8 cellular contexts compared by ENCODE assay signal in genomic region chr12:71661977-71662522, GRCh38. TPM values are rescaled to one million over a fixed set of nuclear protein-coding genes. Genes with fewer than 3 reads are reported as not detected.
DNase-seq lines count a peak whose midpoint lies in the region; ATAC-seq and TF ChIP-seq lines count a peak whose summit lies in the region.

No MANE protein-coding gene starts in this region.

- DNase-seq in GM23338 (ENCODE audit: low spot score) (no peak), NCI-H446 treated with DMSO at 0.1 percent for 48 hours (lab: John Stamatoyannopoulos, UW) (no peak), D341Med (ENCODE audit: low spot score) (no peak), retina (no peak), mucosa of gallbladder (ENCODE audit: low spot score) (no peak)

- H3K27ac ChIP-seq in GM23338 (ENCODE audit: low read depth): no peak overlapping the region
- peak overlapping the region; percentile 91 to 98 (median 94) for H3K27ac ChIP-seq in gastroesophageal sphincter

- H2AFZ ChIP-seq in GM23338: no peak overlapping the region

- no peak for TF ChIP-seq CTCF in GM23338 (conservative IDR thresholded peaks at IDR 0.05; ENCODE audit: low read depth in 2 of 2)
- no peak for TF ChIP-seq CTCF in WI38 (IDR thresholded peaks at IDR 0.05; ENCODE audit: low read depth, low read length)
- TF ChIP-seq CTCF in gastroesophageal sphincter (IDR thresholded peaks at IDR 0.05): no peak

- H3K4me3 Mint-ChIP-seq in GM23338: peak overlapping the region; percentile 98

- H3K9ac ChIP-seq in skeletal muscle satellite cell (ENCODE audit: low read depth, low read length): peak overlapping the region; percentile 98

- H3K4me1 ChIP-seq in GM23338 (ENCODE audit: insufficient read depth) (peaks cover 7% of the 10 kb centered on the region), gastroesophageal sphincter (peaks cover 0 to 47% (median 12%) of the 10 kb centered on the region in 3 donors), skeletal muscle satellite cell (ENCODE audit: control insufficient read depth, insufficient read depth, low read length) (peaks cover 13% of the 10 kb centered on the region)

- ATAC-seq in GM23338: no peak
- no peak for ATAC-seq in gastroesophageal sphincter

- no peaks in the 10 kb centered on the region for H3F3A ChIP-seq in GM23338 (replicated peaks; ENCODE audit: low read depth)

- H3K36me3 ChIP-seq in GM23338 (ENCODE audit: insufficient read depth) (peaks cover 13% of the 10 kb centered on the region; the same call in 1 of the 2 replicates), gastroesophageal sphincter (peaks cover 0 to 32% of the 10 kb centered on the region in 2 donors), skeletal muscle satellite cell (ENCODE audit: insufficient read depth, low read length) (peaks cover 38% of the 10 kb centered on the region)

- H3K4me1 Mint-ChIP-seq in GM23338: peaks cover 13% of the 10 kb centered on the region; the same call in 2 of the 3 replicates

- H3K4me2 ChIP-seq in GM23338 (peak overlapping the region; percentile 99), skeletal muscle satellite cell (ENCODE audit: low read length) (peak overlapping the region; percentile 86)

- TF ChIP-seq EP300 in gastroesophageal sphincter (IDR thresholded peaks at IDR 0.05): no peak

- H3K27me3 Mint-ChIP-seq in GM23338 (ENCODE audit: insufficient read depth, low read depth, poor library complexity): peaks cover 7% of the 10 kb centered on the region

- peak overlapping the region; percentile 28; the same call in 1 of the 2 replicates for H3K27ac Mint-ChIP-seq in GM23338

- peaks cover 13% of the 10 kb centered on the region for H4K20me1 ChIP-seq in GM23338 (replicated peaks; ENCODE audit: insufficient read depth)

- H3K4me3 ChIP-seq in GM23338: peak overlapping the region; percentile 74
- peak overlapping the region; percentile 74 for H3K4me3 ChIP-seq in WI38 (ENCODE audit: low read depth, low read length)
- H3K4me3 ChIP-seq in gastroesophageal sphincter: peak overlapping the region; percentile 65 to 80
- peak overlapping the region; percentile 83 for H3K4me3 ChIP-seq in skeletal muscle satellite cell (ENCODE audit: low read length)

- WGBS in gastroesophageal sphincter (ENCODE audit: low coverage in 1 of 2), 2 donors: 4 to 10% methylated on average over 7 of the region's 7 CpGs

- H3K79me2 ChIP-seq in GM23338 (replicated peaks; ENCODE audit: insufficient read depth): peaks cover 82% of the 10 kb centered on the region

- H3K36me3 Mint-ChIP-seq in GM23338 (ENCODE audit: low read depth): peaks cover 33% of the 10 kb centered on the region

- H3K9me3 ChIP-seq in gastroesophageal sphincter (no peaks in the 10 kb centered on the region), skeletal muscle satellite cell (replicated peaks; ENCODE audit: low read length) (no peaks in the 10 kb centered on the region)

- no peaks in the 10 kb centered on the region for H3K9me2 ChIP-seq in GM23338 (ENCODE audit: insufficient read depth)

- no peaks in the 10 kb centered on the region for H3K27me3 ChIP-seq in GM23338 (ENCODE audit: insufficient read depth)
- no peaks in the 10 kb centered on the region for H3K27me3 ChIP-seq in gastroesophageal sphincter
- no peaks in the 10 kb centered on the region for H3K27me3 ChIP-seq in skeletal muscle satellite cell (ENCODE audit: control insufficient read depth, insufficient read depth, low read length)

- H3K9me3 Mint-ChIP-seq in GM23338: no peaks in the 10 kb centered on the region

- no peak for TF ChIP-seq POLR2A in gastroesophageal sphincter (IDR thresholded peaks at IDR 0.05)

TF ChIP-seq in GM23338, 12 proteins besides CTCF, POLR2A, EP300 and RAD21:
- TF ChIP-seq NANOG (IDR thresholded peaks at IDR 0.05; ENCODE audit: borderline replicate concordance): no peak
- no peak for TF ChIP-seq REST (IDR thresholded peaks at IDR 0.05; ENCODE audit: unreplicated experiment)
- no peak for TF ChIP-seq CREB1 (CRISPR knock-in tag; IDR thresholded peaks at IDR 0.05; ENCODE audit: low read depth)
- TF ChIP-seq POLR2AphosphoS5 (IDR thresholded peaks at IDR 0.05; ENCODE audit: low read depth): no peak
- TF ChIP-seq JUNB (IDR thresholded peaks at IDR 0.05; ENCODE audit: unreplicated experiment): no peak
- TF ChIP-seq ZNF114 (CRISPR knock-in tag; IDR thresholded peaks at IDR 0.05): no peak

RNA-seq across cellular contexts. Expression of gene ZFC3H1, which starts 1.6 kb away (rescaled TPM):
- 30.3 and 45.9 TPM in 2 replicates for total RNA-seq in GM23338 (2014; rRNA removed; shearing (Covaris generic))
- 31.1 and 46.2 TPM in 2 replicates for polyA plus RNA-seq in GM23338 (2016; fragmentation: Nextera tagmentation; extraction: Ambion mirVana)
- 10 to 100 TPM; 17.1 to 65.2 (median 30.3) TPM for total RNA-seq in gastroesophageal sphincter
- total RNA-seq in skeletal muscle satellite cell (2012; rRNA removed): 18.6 and 21.3 TPM in 2 replicates
- total RNA-seq in mucosa of gallbladder: 36.4 TPM

RNA-seq across cellular contexts. Expression of gene THAP2, which starts 2.1 kb away (rescaled TPM):
- total RNA-seq in GM23338 (2014; rRNA removed; shearing (Covaris generic)): 4.7 and 6.3 TPM in 2 replicates
- 10.8 and 16.5 TPM in 2 replicates for polyA plus RNA-seq in GM23338 (2016; fragmentation: Nextera tagmentation; extraction: Ambion mirVana)
- total RNA-seq in gastroesophageal sphincter (10 to 100 TPM in 1 of 4 donors, 1 to 10 TPM in 3; 2.3 to 19.5 (median 6.1) TPM), mucosa of gallbladder (5.0 TPM)
- 2.3 and 2.8 TPM in 2 replicates for total RNA-seq in skeletal muscle satellite cell (2012; rRNA removed)

RNA-seq across cellular contexts. Expression of gene TMEM19, which starts 23.8 kb away (rescaled TPM):
- 14.1 and 21.0 TPM in 2 replicates for total RNA-seq in GM23338 (2014; rRNA removed; shearing (Covaris generic))
- 6.5 and 7.9 TPM in 2 replicates for polyA plus RNA-seq in GM23338 (2016; fragmentation: Nextera tagmentation; extraction: Ambion mirVana)
- total RNA-seq in gastroesophageal sphincter (10 to 100 TPM; 15.5 to 28.9 (median 19.9) TPM), mucosa of gallbladder (46.0 TPM)
- 16.5 and 17.7 TPM in 2 replicates for total RNA-seq in skeletal muscle satellite cell (2012; rRNA removed)
